In genomic region chr10:77351386-77351785, GRCh38 we compare ENCODE assay signal across 13 cellular contexts.
DNase-seq lines count a peak whose midpoint lies in the region; ATAC-seq lines count a peak whose summit lies in the region.
"Had no signal": no experiment of that assay in that cellular context is flagged by ENCODE, and none has a peak within 500 bp of the region (broad histone marks: within the 10 kb centered on the region; RNA-seq: fewer than 3 reads in every experiment).

No MANE protein-coding gene starts in this region.

- H3K4me3 ChIP-seq in adipocyte (ENCODE audit: low read length), result peak overlapping the region; percentile 22
- H3K4me3 ChIP-seq: BLaER1 had no signal

- peak overlapping the region; percentile 53 for H3K9ac ChIP-seq in adipocyte (ENCODE audit: low read length)
- H3K9ac ChIP-seq: BLaER1 had no signal

- peak; percentile 34 for DNase-seq in A172 (ENCODE audit: low spot score)
- peak; percentile 14 for DNase-seq in H4 (ENCODE audit: low spot score)
- peak; percentile 60 for DNase-seq in adipocyte (ENCODE audit: low read depth)
- DNase-seq in glomerular visceral epithelial cell (ENCODE audit: extremely low spot score), result peak; percentile 29
- DNase-seq in cerebellar nuclear complex (lab: John Stamatoyannopoulos, UW), result no peak
- no peak for DNase-seq in mucosa of gallbladder (ENCODE audit: low spot score)
- DNase-seq in SW 1271 (lab: John Stamatoyannopoulos, UW), result no peak
- DNase-seq: activated naive CD4-positive, alpha-beta T cell treated with anti-CD3 and anti-CD28 coated beads for 36 hours; head of caudate nucleus; left ventricle myocardium superior; NCI-H2171 treated with DMSO at 0.1 percent for 48 hours had no signal

- peaks cover 22% of the 10 kb centered on the region for H3K4me1 ChIP-seq in adipocyte (ENCODE audit: control insufficient read depth, insufficient read depth, low read length)
- H3K4me1 ChIP-seq: BLaER1 had no signal

- no peaks in the 10 kb centered on the region for H3K36me3 ChIP-seq in adipocyte (ENCODE audit: control insufficient read depth, insufficient read depth, low read length, severe bottlenecking)
- H3K36me3 ChIP-seq: BLaER1 had no signal

- ATAC-seq in GM18502 (IDR thresholded peaks at IDR 0.05; ENCODE audit: poor library complexity, unreplicated experiment), result no peak

- no peaks in the 10 kb centered on the region for H3K9me3 ChIP-seq in adipocyte (ENCODE audit: control insufficient read depth, low read length)
- H3K9me3 ChIP-seq: BLaER1 had no signal

- no peaks in the 10 kb centered on the region for H3K27me3 ChIP-seq in adipocyte (replicated peaks; ENCODE audit: control insufficient read depth, insufficient read depth, low read length)
- H3K27me3 ChIP-seq: BLaER1 had no signal

Comparison
In these comparisons a context has a peak if more than half of its experiments do, and no peak if none do; other contexts are left out.
1. DNase-seq: peak in A172 (single experiment), H4 (single experiment), adipocyte (single experiment) and glomerular visceral epithelial cell (single experiment); none in cerebellar nuclear complex (0 of 2), mucosa of gallbladder (single experiment) and SW 1271 (0 of 2).